In the genomic region with DNA sequence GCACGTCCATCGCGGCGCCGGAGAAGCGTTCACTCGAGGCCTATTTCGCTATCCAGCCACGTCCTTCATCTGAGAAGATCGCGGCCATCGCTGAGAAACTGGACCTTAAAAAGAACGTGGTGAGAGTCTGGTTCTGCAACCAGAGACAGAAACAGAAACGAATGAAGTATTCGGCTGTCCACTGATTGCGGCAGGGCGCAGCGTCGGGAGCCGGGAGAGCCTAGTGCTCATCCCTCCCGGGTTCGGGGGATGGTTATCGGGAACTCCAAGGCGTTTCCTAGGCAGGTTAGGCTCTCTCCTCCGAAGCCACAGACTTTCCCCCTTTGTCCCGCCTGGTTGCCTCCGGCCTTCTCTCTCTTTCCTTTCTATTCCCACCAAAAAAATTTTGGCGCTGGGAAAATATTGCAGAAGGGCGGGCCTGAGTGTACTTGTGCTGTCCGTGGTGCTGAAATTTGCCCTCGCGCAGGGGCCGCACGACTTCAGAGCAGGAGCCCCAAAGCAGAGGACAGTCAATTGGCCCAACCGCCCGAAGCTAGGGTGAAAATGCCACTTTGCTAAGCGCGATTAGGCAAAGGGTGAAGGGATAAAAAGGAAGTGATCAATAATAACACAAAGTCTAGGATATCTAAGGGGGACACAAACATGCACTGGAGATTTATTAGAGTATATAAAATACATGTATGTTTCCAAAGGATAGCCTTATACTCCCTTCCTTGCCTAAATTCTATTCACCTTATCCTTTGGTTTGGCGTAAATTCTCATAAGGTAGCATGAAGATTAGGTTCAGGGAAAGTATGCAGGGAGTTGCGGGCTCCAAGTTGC, we compare ENCODE assay signal across 8 cellular contexts. TPM values are rescaled to one million over a fixed set of nuclear protein-coding genes. Genes with fewer than 3 reads are reported as not detected.
DNase-seq lines count a peak whose midpoint lies in the region; ATAC-seq, FAIRE-seq and TF ChIP-seq lines count a peak whose summit lies in the region.

No MANE protein-coding gene starts in this region.

- no peak for ATAC-seq in HG02852 (IDR thresholded peaks at IDR 0.05; ENCODE audit: unreplicated experiment)
- ATAC-seq in HG02973 (IDR thresholded peaks at IDR 0.05; ENCODE audit: unreplicated experiment) = no peak

- TF ChIP-seq CTCF in astrocyte of the spinal cord (IDR thresholded peaks at IDR 0.05; ENCODE audit: low read depth, low read length) (no peak), keratinocyte (optimal IDR thresholded peaks at IDR 0.05 in 1 of 3, IDR thresholded peaks at IDR 0.05 in 1 of 3, conservative IDR thresholded peaks at IDR 0.05 in 1 of 3; ENCODE audit: extremely low read depth in 1 of 3, insufficient read depth in 2 of 3, low read length in 3 of 3) (no peak)

- no peak for FAIRE-seq in keratinocyte (lab: Jason Lieb, UNC)

- peaks cover 100% of the 10 kb centered on the region for H3K27me3 ChIP-seq in keratinocyte (ENCODE audit: control insufficient read depth, extremely low read depth, insufficient read depth, low read length)

- no peaks in the 10 kb centered on the region for H3K36me3 ChIP-seq in keratinocyte (ENCODE audit: control insufficient read depth in 2 of 2, extremely low read depth in 1 of 2, insufficient read depth in 2 of 2, low read length in 2 of 2)

- H3K9me1 ChIP-seq in keratinocyte (ENCODE audit: control insufficient read depth, extremely low read depth, insufficient read depth, low read length) = no peaks in the 10 kb centered on the region

- H3K9ac ChIP-seq in keratinocyte (ENCODE audit: control insufficient read depth, extremely low read depth, insufficient read depth, low read length) = no peak overlapping the region

- in situ Hi-C loops in astrocyte of the spinal cord (cut with HindIII; ENCODE audit: low sequenced_read_pairs) = no loop called here

- peaks cover 4% of the 10 kb centered on the region for H4K20me1 ChIP-seq in keratinocyte (ENCODE audit: control insufficient read depth, extremely low read depth, insufficient read depth, low read length)

- DNase-seq in CD1c-positive myeloid dendritic cell (ENCODE audit: extremely low spot score) (peak; percentile 46), astrocyte of the spinal cord (ENCODE audit: low read depth, low spot score) (peak; percentile 68), keratinocyte (ENCODE audit: low read depth, low spot score) (peak; percentile 1), stromal cell of bone marrow (ENCODE audit: low read depth) (peak; percentile 54)
- DNase-seq in Jurkat, Clone E6-1 (ENCODE audit: low read depth, low spot score) = peak; percentile 5
- DNase-seq in activated CD4-positive, CD25-positive, alpha-beta regulatory T cell treated with anti-CD3 and anti-CD28 coated beads, Interleukin-2, amount 50 U/mL, for 72 hours = no peak

- no peak overlapping the region for H3K4me3 ChIP-seq in Jurkat, Clone E6-1 (ENCODE audit: low read length)
- H3K4me3 ChIP-seq in astrocyte of the spinal cord (ENCODE audit: low read depth, low read length) (no peak overlapping the region), keratinocyte (ENCODE audit: control insufficient read depth in 2 of 3, extremely low read depth in 1 of 3, insufficient read depth in 2 of 3, low read depth in 1 of 3, low read length in 3 of 3) (peak overlapping the region in 1 of 3 experiments; percentile 11)

- H2AFZ ChIP-seq in keratinocyte (ENCODE audit: control insufficient read depth, low read length) = no peak overlapping the region

- no peaks in the 10 kb centered on the region for H3K79me2 ChIP-seq in keratinocyte (ENCODE audit: control insufficient read depth, insufficient read depth, low read length)

- H3K4me1 ChIP-seq in keratinocyte (ENCODE audit: control insufficient read depth, extremely low read depth, insufficient read depth, low read length) = no peaks in the 10 kb centered on the region

- dilution Hi-C loops in keratinocyte (cut with MboI; ENCODE audit: extremely low pct_ligation_motif_present, low sequenced_read_pairs) = no loop called here

- peak overlapping the region; percentile 39 for H3K4me2 ChIP-seq in keratinocyte (ENCODE audit: control insufficient read depth, extremely low read depth, insufficient read depth, low read depth, low read length)

- H3K9me3 ChIP-seq in keratinocyte (ENCODE audit: control insufficient read depth, low read depth, low read length) = no peaks in the 10 kb centered on the region

- H3K27ac ChIP-seq in keratinocyte (ENCODE audit: control insufficient read depth, insufficient read depth, low read length) = no peak overlapping the region

RNA-seq across cellular contexts. Expression of gene POU4F3, which starts 1.8 kb away (rescaled TPM):
- polyA plus RNA-seq in Jurkat, Clone E6-1 (2012; ENCODE audit: insufficient read depth, insufficient read length) = not detected
- 0.02 to 0.04 TPM (median 0.03 TPM) in 3 replicates for polyA plus RNA-seq in keratinocyte
- polyA plus RNA-seq in keratinocyte (2011; ENCODE audit: low read depth) = not detected
- polyA plus RNA-seq in keratinocyte (2011; cell fraction: cytosol; rRNA removed) = 0.03 TPM in 1 of 2 replicates, not detected in the other
- 0.09 and 0.12 TPM in 2 replicates for polyA plus RNA-seq in keratinocyte (2011; cell fraction: nucleus; rRNA removed)
- polyA plus RNA-seq in keratinocyte (2012; ENCODE audit: low replicate concordance) = 0.13 TPM in 1 of 2 replicates, not detected in the other
- polyA minus RNA-seq in keratinocyte = not detected in 3 replicates
- polyA minus RNA-seq in keratinocyte (2011; cell fraction: cytosol; rRNA and poly(A)+ RNA removed) = not detected
- not detected in 2 replicates for polyA minus RNA-seq in keratinocyte (2011; cell fraction: nucleus; rRNA and poly(A)+ RNA removed)
